9 cellular contexts compared by ENCODE assay signal in the genomic region with DNA sequence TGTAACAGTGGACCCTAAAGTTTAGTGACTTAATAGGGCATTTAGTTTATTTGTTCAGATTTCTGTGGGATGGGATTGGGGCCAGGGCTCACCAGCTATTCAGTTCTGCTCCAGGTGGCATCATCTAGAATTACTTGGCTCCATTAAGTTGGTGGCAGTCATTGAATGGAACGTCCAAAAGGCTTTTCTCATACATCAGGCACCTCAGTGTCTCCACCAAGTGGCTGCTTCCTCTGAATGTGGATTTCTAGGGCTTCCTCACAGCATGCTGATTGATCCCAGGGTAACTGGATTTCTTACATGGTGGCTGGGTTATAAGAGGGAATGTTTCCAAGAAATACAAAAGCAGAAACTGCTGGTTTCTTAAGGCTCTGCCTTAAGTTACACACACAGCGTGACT. TPM values are rescaled to one million over a fixed set of nuclear protein-coding genes. Genes with fewer than 3 reads are reported as not detected.
DNase-seq lines count a peak whose midpoint lies in the region; ATAC-seq, FAIRE-seq and TF ChIP-seq lines count a peak whose summit lies in the region.
"Had no signal": no experiment of that assay in that cellular context is flagged by ENCODE, and none has a peak within 500 bp of the region (broad histone marks: within the 10 kb centered on the region; RNA-seq: fewer than 3 reads in every experiment).

No MANE protein-coding gene starts in this region.

- TF ChIP-seq CTCF in BJ (IDR thresholded peaks at IDR 0.05; ENCODE audit: insufficient read depth, low read depth, low read length) (peak; percentile 6; the same call in 1 of the 2 replicates), Panc1 (IDR thresholded peaks at IDR 0.05) (peak; percentile 66), glutamatergic neuron (IDR thresholded peaks at IDR 0.05; ENCODE audit: partially characterized antibody, unreplicated experiment) (no peak), left ventricle myocardium inferior (IDR thresholded peaks at IDR 0.05; ENCODE audit: borderline replicate concordance) (no peak)

- FAIRE-seq in H54 (lab: Jason Lieb, UNC): peak; percentile 11
- FAIRE-seq: GM19239 had no signal

- POLR2A ChIA-PET in BJ (lab: Charles Lee) (no interaction called here), Panc1 (lab: Charles Lee) (no interaction called here)

- DNase-seq in BJ (ENCODE audit: low read depth) (no peak), H54 (ENCODE audit: insufficient read length, low spot score) (no peak), Panc1 (ENCODE audit: low read depth, low spot score) (no peak), glutamatergic neuron (peak; percentile 36), T1000 (lab: John Stamatoyannopoulos, UW) (no peak), left ventricle myocardium inferior (no peak), sciatic nerve (ENCODE audit: low spot score) (no peak)

- intact Hi-C loops in Panc1 (cut with micrococcal nuclease; ENCODE audit: unreplicated experiment) (no loop called here), left ventricle myocardium inferior (cut with micrococcal nuclease) (no loop called here), sciatic nerve (cut with DNase I) (no loop called here)

- H3K27ac Mint-ChIP-seq in glutamatergic neuron (ENCODE audit: unreplicated experiment): no peak overlapping the region

- H3K9me3 ChIP-seq in Panc1 (ENCODE audit: control insufficient read depth, insufficient read depth, low read depth, low read length) (no peaks in the 10 kb centered on the region), left ventricle myocardium inferior (replicated peaks) (no peaks in the 10 kb centered on the region)

- peaks cover 2% of the 10 kb centered on the region for H3K9me3 Mint-ChIP-seq in glutamatergic neuron (ENCODE audit: unreplicated experiment)

- H3K36me3 ChIP-seq in BJ (ENCODE audit: control insufficient read depth, insufficient read depth, low read length): peaks cover 2% of the 10 kb centered on the region; the same call in 1 of the 2 replicates
- no peaks in the 10 kb centered on the region for H3K36me3 ChIP-seq in Panc1 (ENCODE audit: control insufficient read depth, insufficient read depth, low read length)
- H3K36me3 ChIP-seq in left ventricle myocardium inferior: no peaks in the 10 kb centered on the region

- H3K36me3 Mint-ChIP-seq in glutamatergic neuron (ENCODE audit: unreplicated experiment): no peaks in the 10 kb centered on the region

- TF ChIP-seq POLR2A in H54 (IDR thresholded peaks at IDR 0.05; ENCODE audit: low read depth, low read length): no peak

- H3K27ac ChIP-seq in Panc1 (ENCODE audit: low read length) (no peak overlapping the region), left ventricle myocardium inferior (replicated peaks) (no peak overlapping the region)

- no TSS peak for BruUV-seq in Panc1 (replicated peaks; lab: Mats Ljungman, UMichigan)

- H3K27me3 Mint-ChIP-seq in glutamatergic neuron (ENCODE audit: unreplicated experiment): peaks cover 4% of the 10 kb centered on the region

- H3K4me3 Mint-ChIP-seq in glutamatergic neuron (ENCODE audit: unreplicated experiment): peak overlapping the region; percentile 9

- ATAC-seq in Panc1: no peak
- no peak for ATAC-seq in GM21526 (IDR thresholded peaks at IDR 0.05; ENCODE audit: low FRiP score, unreplicated experiment)
- no peak for ATAC-seq in sciatic nerve

- no peaks in the 10 kb centered on the region for H3K27me3 ChIP-seq in BJ (ENCODE audit: control insufficient read depth, insufficient read depth, low read length)
- no peaks in the 10 kb centered on the region for H3K27me3 ChIP-seq in Panc1 (ENCODE audit: control insufficient read depth, insufficient read depth, low read length)
- no peaks in the 10 kb centered on the region for H3K27me3 ChIP-seq in left ventricle myocardium inferior (ENCODE audit: low read depth)

- CTCF ChIA-PET in BJ (lab: Yijun Ruan, JAX): interaction anchor here (0.7 to 1.4 kb wide), 3 partner anchors 15 to 89 kb away, joined by 3 read pairs; no protein-coding TSS in a partner anchor
- CTCF ChIA-PET in Panc1 (lab: Charles Lee): interaction anchor here (0.5 kb wide), 2 partner anchors 34 to 35 kb away, joined by 4 to 5 read pairs; partner anchors contain the start of gene USP47

- H3K4me3 ChIP-seq in BJ (ENCODE audit: low read depth, low read length): no peak overlapping the region
- no peak overlapping the region for H3K4me3 ChIP-seq in Panc1 (ENCODE audit: low read depth in 2 of 2, low read length in 2 of 2)
- no peak overlapping the region for H3K4me3 ChIP-seq in left ventricle myocardium inferior

- in situ Hi-C loops in Panc1 (cut with HindIII; ENCODE audit: low pct_unique_long_range_greater_than_20kb, low sequenced_read_pairs): no loop called here

- H3K4me1 ChIP-seq in Panc1 (ENCODE audit: control insufficient read depth, insufficient read depth, low read length) (peaks cover 14% of the 10 kb centered on the region), left ventricle myocardium inferior (peaks cover 59% of the 10 kb centered on the region)

- H3K4me1 Mint-ChIP-seq in glutamatergic neuron (ENCODE audit: low read depth, unreplicated experiment): peaks cover 37% of the 10 kb centered on the region

RNA-seq across cellular contexts. Expression of gene USP47, which starts 34.7 kb away (rescaled TPM):
- polyA plus RNA-seq in BJ (2011; rRNA removed): 15.0 and 22.1 TPM in 2 replicates
- polyA minus RNA-seq in BJ (2011; rRNA and poly(A)+ RNA removed): 15.7 and 23.0 TPM in 2 replicates
- 39.2 TPM for total RNA-seq in Panc1 (2021; ENCODE audit: unreplicated experiment)
- 20.3 TPM for polyA plus RNA-seq in Panc1 (2012; ENCODE audit: insufficient read length)
- 63.4 TPM for total RNA-seq in glutamatergic neuron (ENCODE audit: unreplicated experiment)
- 53.7 TPM for total RNA-seq in left ventricle myocardium inferior
- 57.5 TPM for total RNA-seq in sciatic nerve

Comparison
In these comparisons a context has a peak if more than half of its experiments do, and no peak if none do; other contexts are left out.
1. CTCF ChIP-seq: peak in BJ (single experiment) and Panc1 (single experiment); none in glutamatergic neuron (single experiment) and left ventricle myocardium inferior (single experiment).